Comparison of ENCODE assay signal across 1 cellular context in genomic region chr7:17994079-17994478, GRCh38.
TF ChIP-seq lines count a peak whose summit lies in the region.

No MANE protein-coding gene starts in this region.

TF ChIP-seq in SK-N-SH treated with all-trans-retinoic acid at 6 μM for 48 hours, 23 proteins besides CTCF, POLR2A, EP300 and RAD21 (continued from another document):
- TF ChIP-seq, protein P1, sequence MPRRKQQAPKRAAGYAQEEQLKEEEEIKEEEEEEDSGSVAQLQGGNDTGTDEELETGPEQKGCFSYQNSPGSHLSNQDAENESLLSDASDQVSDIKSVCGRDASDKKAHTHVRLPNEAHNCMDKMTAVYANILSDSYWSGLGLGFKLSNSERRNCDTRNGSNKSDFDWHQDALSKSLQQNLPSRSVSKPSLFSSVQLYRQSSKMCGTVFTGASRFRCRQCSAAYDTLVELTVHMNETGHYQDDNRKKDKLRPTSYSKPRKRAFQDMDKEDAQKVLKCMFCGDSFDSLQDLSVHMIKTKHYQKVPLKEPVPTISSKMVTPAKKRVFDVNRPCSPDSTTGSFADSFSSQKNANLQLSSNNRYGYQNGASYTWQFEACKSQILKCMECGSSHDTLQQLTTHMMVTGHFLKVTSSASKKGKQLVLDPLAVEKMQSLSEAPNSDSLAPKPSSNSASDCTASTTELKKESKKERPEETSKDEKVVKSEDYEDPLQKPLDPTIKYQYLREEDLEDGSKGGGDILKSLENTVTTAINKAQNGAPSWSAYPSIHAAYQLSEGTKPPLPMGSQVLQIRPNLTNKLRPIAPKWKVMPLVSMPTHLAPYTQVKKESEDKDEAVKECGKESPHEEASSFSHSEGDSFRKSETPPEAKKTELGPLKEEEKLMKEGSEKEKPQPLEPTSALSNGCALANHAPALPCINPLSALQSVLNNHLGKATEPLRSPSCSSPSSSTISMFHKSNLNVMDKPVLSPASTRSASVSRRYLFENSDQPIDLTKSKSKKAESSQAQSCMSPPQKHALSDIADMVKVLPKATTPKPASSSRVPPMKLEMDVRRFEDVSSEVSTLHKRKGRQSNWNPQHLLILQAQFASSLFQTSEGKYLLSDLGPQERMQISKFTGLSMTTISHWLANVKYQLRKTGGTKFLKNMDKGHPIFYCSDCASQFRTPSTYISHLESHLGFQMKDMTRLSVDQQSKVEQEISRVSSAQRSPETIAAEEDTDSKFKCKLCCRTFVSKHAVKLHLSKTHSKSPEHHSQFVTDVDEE (CRISPR knock-in tag; IDR thresholded peaks at IDR 0.05), result no peak
- TF ChIP-seq SNAI2 (CRISPR knock-in tag; IDR thresholded peaks at IDR 0.05), result no peak
- no peak for TF ChIP-seq ARNTL (CRISPR knock-in tag; IDR thresholded peaks at IDR 0.05; ENCODE audit: borderline replicate concordance, low read depth)
- no peak for TF ChIP-seq ZNF70 (CRISPR knock-in tag; IDR thresholded peaks at IDR 0.05)
- no peak for TF ChIP-seq POU6F1 (CRISPR knock-in tag; IDR thresholded peaks at IDR 0.05; ENCODE audit: borderline replicate concordance, low read depth)
- TF ChIP-seq, protein P2, sequence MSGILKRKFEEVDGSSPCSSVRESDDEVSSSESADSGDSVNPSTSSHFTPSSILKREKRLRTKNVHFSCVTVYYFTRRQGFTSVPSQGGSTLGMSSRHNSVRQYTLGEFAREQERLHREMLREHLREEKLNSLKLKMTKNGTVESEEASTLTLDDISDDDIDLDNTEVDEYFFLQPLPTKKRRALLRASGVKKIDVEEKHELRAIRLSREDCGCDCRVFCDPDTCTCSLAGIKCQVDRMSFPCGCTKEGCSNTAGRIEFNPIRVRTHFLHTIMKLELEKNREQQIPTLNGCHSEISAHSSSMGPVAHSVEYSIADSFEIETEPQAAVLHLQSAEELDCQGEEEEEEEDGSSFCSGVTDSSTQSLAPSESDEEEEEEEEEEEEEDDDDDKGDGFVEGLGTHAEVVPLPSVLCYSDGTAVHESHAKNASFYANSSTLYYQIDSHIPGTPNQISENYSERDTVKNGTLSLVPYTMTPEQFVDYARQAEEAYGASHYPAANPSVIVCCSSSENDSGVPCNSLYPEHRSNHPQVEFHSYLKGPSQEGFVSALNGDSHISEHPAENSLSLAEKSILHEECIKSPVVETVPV (CRISPR knock-in tag; IDR thresholded peaks at IDR 0.05), result no peak
- TF ChIP-seq PPARA (CRISPR knock-in tag; IDR thresholded peaks at IDR 0.05; ENCODE audit: borderline replicate concordance), result no peak
- TF ChIP-seq OSR1 (CRISPR knock-in tag; IDR thresholded peaks at IDR 0.05), result no peak
- TF ChIP-seq ISL1 (CRISPR knock-in tag; IDR thresholded peaks at IDR 0.05), result no peak
- TF ChIP-seq BACH2 (CRISPR knock-in tag; IDR thresholded peaks at IDR 0.05; ENCODE audit: borderline replicate concordance), result no peak
- no peak for TF ChIP-seq ZFP30 (CRISPR knock-in tag; IDR thresholded peaks at IDR 0.05)
- no peak for TF ChIP-seq ZNF8 (CRISPR knock-in tag; IDR thresholded peaks at IDR 0.05)
- no peak for TF ChIP-seq ZNF565 (CRISPR knock-in tag; conservative IDR thresholded peaks at IDR 0.05; ENCODE audit: low read depth)
- TF ChIP-seq CREB5 (CRISPR knock-in tag; IDR thresholded peaks at IDR 0.05; ENCODE audit: low read depth), result no peak
